18 cellular contexts compared by ENCODE assay signal in genomic region chr10:121289800-121290199, GRCh38.
DNase-seq lines count a peak whose midpoint lies in the region; ATAC-seq and TF ChIP-seq lines count a peak whose summit lies in the region.
"Had no signal": no experiment of that assay in that cellular context is flagged by ENCODE, and none has a peak within 500 bp of the region (broad histone marks: within the 10 kb centered on the region; RNA-seq: fewer than 3 reads in every experiment).

No MANE protein-coding gene starts in this region.

- peak overlapping the region; percentile 35; the same call in 1 of the 2 replicates for H3K4me3 Mint-ChIP-seq in WTC11
- H3K4me3 Mint-ChIP-seq: CD8-positive, alpha-beta memory T cell; IgD-negative memory B cell had no signal

- POLR2A ChIA-PET in WTC11 (lab: Charles Lee) = no interaction called here

- CTCF ChIA-PET in WTC11 (lab: Charles Lee) = no interaction called here

- no peaks in the 10 kb centered on the region for H3K36me3 ChIP-seq in iPS DF 6.9 (ENCODE audit: control insufficient read depth, insufficient read depth, low read length)
- H3K36me3 ChIP-seq: BLaER1 had no signal

- H3K27me3 Mint-ChIP-seq in WTC11 (ENCODE audit: low read depth) = peaks cover 10% of the 10 kb centered on the region

- ATAC-seq in WTC11 (no peak), left ventricle myocardium superior (no peak), GM19023 (IDR thresholded peaks at IDR 0.05; ENCODE audit: unreplicated experiment) (no peak)

- H3K9me3 Mint-ChIP-seq in WTC11 = peaks cover 8% of the 10 kb centered on the region; the same call in 1 of the 2 replicates

- no peak overlapping the region for H3K4me3 ChIP-seq in iPS DF 6.9 (ENCODE audit: low read length)
- H3K4me3 ChIP-seq: BLaER1 had no signal

- TF ChIP-seq CTCF in WTC11 (IDR thresholded peaks at IDR 0.05) (no peak), GM13977 (IDR thresholded peaks at IDR 0.05; ENCODE audit: extremely low read depth, insufficient read depth, missing control alignments) (no peak)

- DNase-seq in NCI-H446 treated with DMSO at 0.1 percent for 48 hours (lab: John Stamatoyannopoulos, UW) (peak; percentile 19), NCI-H446 (lab: John Stamatoyannopoulos, UW) (no peak), WTC11 (ENCODE audit: low spot score) (no peak), iPS DF 6.9 (ENCODE audit: low read depth, low spot score) (no peak), medulla oblongata (ENCODE audit: extremely low spot score) (no peak), left ventricle myocardium superior (no peak), GM13977 (ENCODE audit: low spot score) (no peak)
- DNase-seq: Caco-2; CD8-positive, alpha-beta memory T cell; DND-41; GDM1; GOT3; HCEC 1CT had no signal

- peaks cover 66% of the 10 kb centered on the region for H3K4me1 Mint-ChIP-seq in WTC11
- H3K4me1 Mint-ChIP-seq: CD8-positive, alpha-beta memory T cell; IgD-negative memory B cell had no signal

- WGBS in iPS DF 6.9 (ENCODE audit: insufficient coverage, insufficient read length) = no CpG with 5 or more reads among the region's 4 CpGs

- peak overlapping the region; percentile 96 for H3K27ac Mint-ChIP-seq in WTC11
- H3K27ac Mint-ChIP-seq: CD8-positive, alpha-beta memory T cell; IgD-negative memory B cell had no signal

- in situ Hi-C loops in GM13977 (cut with MboI; ENCODE audit: low pct_unique_long_range_greater_than_20kb, low sequenced_read_pairs, unreplicated experiment) = no loop called here

- intact Hi-C loops in left ventricle myocardium superior (cut with micrococcal nuclease) = no loop called here

- H3K36me3 Mint-ChIP-seq in WTC11 = no peaks in the 10 kb centered on the region
- H3K36me3 Mint-ChIP-seq: CD8-positive, alpha-beta memory T cell; IgD-negative memory B cell had no signal

- no peaks in the 10 kb centered on the region for H3K27me3 ChIP-seq in iPS DF 6.9 (ENCODE audit: control insufficient read depth, insufficient read depth, low read length)
- H3K27me3 ChIP-seq: BLaER1 had no signal

- no peaks in the 10 kb centered on the region for H3K9me3 ChIP-seq in iPS DF 6.9 (ENCODE audit: control insufficient read depth, insufficient read depth, low read length)
- H3K9me3 ChIP-seq: BLaER1, Caco-2 had no signal

- H3K27ac ChIP-seq in iPS DF 6.9 (ENCODE audit: low read length) = peak overlapping the region; percentile 65
- H3K27ac ChIP-seq: 22Rv1, BLaER1, HL-60 had no signal

- H3K4me1 ChIP-seq in iPS DF 6.9 (ENCODE audit: control insufficient read depth, insufficient read depth, low read length) = peaks cover 3% of the 10 kb centered on the region
- H3K4me1 ChIP-seq: BLaER1, Caco-2 had no signal

TF ChIP-seq in WTC11, 78 proteins besides CTCF, POLR2A, EP300 and RAD21:
- TF ChIP-seq ZNF423 (CRISPR knock-in tag; IDR thresholded peaks at IDR 0.05) (no peak), MLX (CRISPR knock-in tag; IDR thresholded peaks at IDR 0.05) (no peak), SMAD3 (CRISPR knock-in tag; IDR thresholded peaks at IDR 0.05; ENCODE audit: borderline replicate concordance) (no peak), MXD4 (CRISPR knock-in tag; IDR thresholded peaks at IDR 0.05; ENCODE audit: borderline replicate concordance) (no peak), CBFB (CRISPR knock-in tag; IDR thresholded peaks at IDR 0.05; ENCODE audit: low read depth) (no peak), JAZF1 (CRISPR knock-in tag; IDR thresholded peaks at IDR 0.05) (no peak), SP1 (CRISPR knock-in tag; conservative IDR thresholded peaks at IDR 0.05) (no peak), ATF1 (CRISPR knock-in tag; IDR thresholded peaks at IDR 0.05) (no peak), CREB1 (CRISPR knock-in tag; IDR thresholded peaks at IDR 0.05) (no peak), ZNF219 (CRISPR knock-in tag; IDR thresholded peaks at IDR 0.05; ENCODE audit: borderline replicate concordance) (no peak), ZBTB43 (CRISPR knock-in tag; IDR thresholded peaks at IDR 0.05) (no peak)
